ENCODE assay signal across 12 cellular contexts in genomic region chr11:114291847-114292680, GRCh38. TPM values are rescaled to one million over a fixed set of nuclear protein-coding genes. Genes with fewer than 3 reads are reported as not detected.
DNase-seq lines count a peak whose midpoint lies in the region; FAIRE-seq and TF ChIP-seq lines count a peak whose summit lies in the region.
"Had no signal": no experiment of that assay in that cellular context is flagged by ENCODE, and none has a peak within 500 bp of the region (broad histone marks: within the 10 kb centered on the region; RNA-seq: fewer than 3 reads in every experiment).

No MANE protein-coding gene starts in this region.

- peak overlapping the region; percentile 42 for H3K4me3 ChIP-seq in AG10803 (ENCODE audit: low read length)
- H3K4me3 ChIP-seq: cardiac muscle cell had no signal

- TF ChIP-seq CTCF in AG10803 (conservative IDR thresholded peaks at IDR 0.05; ENCODE audit: low read length) (peak; percentile 23; the same call in 1 of the 2 replicates), progenitor cell of endocrine pancreas (IDR thresholded peaks at IDR 0.05; ENCODE audit: unreplicated experiment) (no peak), GM13976 (IDR thresholded peaks at IDR 0.05; ENCODE audit: borderline replicate concordance, control extremely low read depth, extremely low read depth, insufficient read depth, missing control alignments) (no peak)

- H3K36me3 Mint-ChIP-seq in progenitor cell of endocrine pancreas (ENCODE audit: insufficient read depth): peaks cover 4% of the 10 kb centered on the region

- peaks cover 23% of the 10 kb centered on the region for H3K4me1 Mint-ChIP-seq in progenitor cell of endocrine pancreas (ENCODE audit: low read depth)

- in situ Hi-C loops in GM13976 (cut with MboI; ENCODE audit: low sequenced_read_pairs, unreplicated experiment): no loop called here

- DNase-seq in AG10803 (ENCODE audit: low read depth): peak; percentile 94
- DNase-seq in RCC 7860 (ENCODE audit: low spot score): peak; percentile 82
- DNase-seq in fibroblast of gingiva (ENCODE audit: low read depth): peak; percentile 43
- DNase-seq in progenitor cell of endocrine pancreas (ENCODE audit: low spot score, unreplicated experiment): no peak
- no peak for DNase-seq in ecto neural progenitor cell (ENCODE audit: low spot score)
- DNase-seq in GM13976 (ENCODE audit: low spot score): no peak
- no peak for DNase-seq in NCI-H2029 treated with DMSO at 0.1 percent for 48 hours (lab: John Stamatoyannopoulos, UW)
- no peak for DNase-seq in NCI-H2029 (lab: John Stamatoyannopoulos, UW)
- DNase-seq: activated CD4-positive, alpha-beta T cell treated with anti-CD3 and anti-CD28 coated beads, Interleukin-2, amount 50 U/mL, for 4 hours; DND-41; Karpas-422 had no signal

- FAIRE-seq in RCC 7860 (lab: Jason Lieb, UNC): peak; percentile 91

- peak overlapping the region; percentile 86 for H3K27ac Mint-ChIP-seq in progenitor cell of endocrine pancreas

- peaks cover 8% of the 10 kb centered on the region for H3K9me3 Mint-ChIP-seq in progenitor cell of endocrine pancreas (ENCODE audit: low read depth)

- H3K4me3 Mint-ChIP-seq in progenitor cell of endocrine pancreas (ENCODE audit: low read depth): no peak overlapping the region

- peaks cover 9% of the 10 kb centered on the region for H3K27me3 Mint-ChIP-seq in progenitor cell of endocrine pancreas

RNA-seq across cellular contexts. Expression of gene NNMT, which starts 4.1 kb away (rescaled TPM):
- 2.4 and 2.8 TPM in 2 replicates for total RNA-seq in progenitor cell of endocrine pancreas
- total RNA-seq: cardiac muscle cell had no signal

Comparison
In these comparisons a context has a peak if more than half of its experiments do, and no peak if none do; other contexts are left out.
1. DNase-seq: peak in AG10803 (single experiment), RCC 7860 (single experiment) and fibroblast of gingiva (single experiment); none in progenitor cell of endocrine pancreas (single experiment), ecto neural progenitor cell (single experiment), GM13976 (single experiment), NCI-H2029 treated with DMSO at 0.1 percent for 48 hours (single experiment) and NCI-H2029 (single experiment).